Comparison of ENCODE assay signal across 8 cellular contexts in the genomic region with DNA sequence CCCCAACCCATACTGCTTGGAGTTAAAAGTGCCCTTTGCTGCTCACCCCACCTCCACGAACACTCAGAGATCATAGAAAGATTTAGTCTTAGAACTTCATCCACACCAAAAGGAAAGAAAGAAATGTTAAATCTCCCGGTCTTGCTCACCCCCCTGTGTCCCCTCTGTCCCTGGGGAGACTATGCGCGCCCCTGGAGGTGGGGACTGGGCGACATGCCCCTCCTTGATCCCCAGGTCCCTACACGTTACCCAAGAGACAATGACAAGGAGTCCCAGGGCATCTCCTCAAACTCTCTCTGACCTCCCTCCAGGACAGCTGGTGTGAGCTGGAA. TPM values are rescaled to one million over a fixed set of nuclear protein-coding genes. Genes with fewer than 3 reads are reported as not detected.
DNase-seq lines count a peak whose midpoint lies in the region; ATAC-seq and TF ChIP-seq lines count a peak whose summit lies in the region.

No MANE protein-coding gene starts in this region.

- no peaks in the 10 kb centered on the region for H3K27me3 ChIP-seq in effector memory CD4-positive, alpha-beta T cell (replicated peaks; ENCODE audit: control insufficient read depth, insufficient read depth, low read length, poor library complexity, severe bottlenecking)
- peaks cover 0 to 25% (median 0%) of the 10 kb centered on the region in 3 donors for H3K27me3 ChIP-seq in psoas muscle (ENCODE audit: insufficient read depth in 3 of 3, low read length in 2 of 3)

- intact Hi-C loops in psoas muscle (cut with DNase I): no loop called here

- no peaks in the 10 kb centered on the region for H3K9me3 ChIP-seq in effector memory CD4-positive, alpha-beta T cell (ENCODE audit: control insufficient read depth, low read length)
- H3K9me3 ChIP-seq in psoas muscle: no peaks in the 10 kb centered on the region

- peak overlapping the region; percentile 96 for H3K27ac ChIP-seq in effector memory CD4-positive, alpha-beta T cell (ENCODE audit: insufficient read depth, low read length, poor library complexity, severe bottlenecking)
- H3K27ac ChIP-seq in psoas muscle: peak overlapping the region; percentile 23

- peak overlapping the region; percentile 75 for H3K4me3 ChIP-seq in effector memory CD4-positive, alpha-beta T cell (ENCODE audit: insufficient read depth, low read depth, low read length, poor library complexity, severe bottlenecking)
- H3K4me3 ChIP-seq in psoas muscle: peak overlapping the region; percentile 56

- ATAC-seq in GM18909 (IDR thresholded peaks at IDR 0.05; ENCODE audit: poor library complexity, unreplicated experiment): peak; percentile 17
- ATAC-seq in HG03571 (IDR thresholded peaks at IDR 0.05; ENCODE audit: unreplicated experiment): peak; percentile 35
- no peak for ATAC-seq in psoas muscle
- no peak for ATAC-seq in HG02884 (IDR thresholded peaks at IDR 0.05; ENCODE audit: unreplicated experiment)

- no peaks in the 10 kb centered on the region for H3K36me3 ChIP-seq in effector memory CD4-positive, alpha-beta T cell (ENCODE audit: control insufficient read depth, insufficient read depth, low read length)
- H3K36me3 ChIP-seq in psoas muscle (ENCODE audit: insufficient read depth in 1 of 2, low read depth in 1 of 2): no peaks in the 10 kb centered on the region

- peaks cover 2% of the 10 kb centered on the region for H3K4me1 ChIP-seq in effector memory CD4-positive, alpha-beta T cell (ENCODE audit: control insufficient read depth, insufficient read depth, low read length, poor library complexity, severe bottlenecking)
- H3K4me1 ChIP-seq in psoas muscle: no peaks in the 10 kb centered on the region

- DNase-seq in effector memory CD4-positive, alpha-beta T cell: no peak
- DNase-seq in psoas muscle (no peak), DMS79 (lab: John Stamatoyannopoulos, UW) (no peak), AG08396 (ENCODE audit: low spot score) (no peak), NCI-H446 treated with DMSO at 0.1 percent for 48 hours (lab: John Stamatoyannopoulos, UW) (no peak)

- 1 to 23% (median 2%) methylated on average over 6 of the region's 6 CpGs for WGBS in psoas muscle, 3 donors

- TF ChIP-seq CTCF in psoas muscle (IDR thresholded peaks at IDR 0.05): no peak

RNA-seq across cellular contexts. Expression of a gene that starts 0.6 kb away (rescaled TPM):
- 10 to 100 TPM; 18.0 to 63.4 (median 25.8) TPM for total RNA-seq in psoas muscle
- 10 to 100 TPM; 20.1 to 25.7 (median 20.8) TPM for polyA plus RNA-seq in psoas muscle

Comparison
In these comparisons a context has a peak if more than half of its experiments do, and no peak if none do; other contexts are left out.
1. ATAC-seq: peak in GM18909 (single experiment) and HG03571 (single experiment); none in psoas muscle (0 of 4) and HG02884 (single experiment).